1 cellular context compared by ENCODE assay signal in genomic region chr19:55352040-55352439, GRCh38.
TF ChIP-seq lines count a peak whose summit lies in the region.

No MANE protein-coding gene starts in this region.

TF ChIP-seq in K562, 482 proteins besides CTCF, POLR2A, EP300 and RAD21:
- 0 out of 2 replicates have a peak, but pooled peaks have one; percentile 2 for TF ChIP-seq POLR2AphosphoS2 (IDR thresholded peaks at IDR 0.05; ENCODE audit: low read length)
- no peak for TF ChIP-seq CREBBP (IDR thresholded peaks at IDR 0.05; ENCODE audit: low read depth, low read length)
- TF ChIP-seq L3MBTL2 (IDR thresholded peaks at IDR 0.05): no peak
- no peak for TF ChIP-seq ATF1 (CRISPR knock-in tag; IDR thresholded peaks at IDR 0.05)
- no peak for TF ChIP-seq ATF1 (tag; IDR thresholded peaks at IDR 0.05)
- no peak for TF ChIP-seq RBFOX2 (IDR thresholded peaks at IDR 0.05; ENCODE audit: low read depth, low read length)
- TF ChIP-seq TBL1XR1 (IDR thresholded peaks at IDR 0.05; ENCODE audit: low read length in 2 of 2): no peak
